8 cellular contexts compared by ENCODE assay signal in the genomic region with DNA sequence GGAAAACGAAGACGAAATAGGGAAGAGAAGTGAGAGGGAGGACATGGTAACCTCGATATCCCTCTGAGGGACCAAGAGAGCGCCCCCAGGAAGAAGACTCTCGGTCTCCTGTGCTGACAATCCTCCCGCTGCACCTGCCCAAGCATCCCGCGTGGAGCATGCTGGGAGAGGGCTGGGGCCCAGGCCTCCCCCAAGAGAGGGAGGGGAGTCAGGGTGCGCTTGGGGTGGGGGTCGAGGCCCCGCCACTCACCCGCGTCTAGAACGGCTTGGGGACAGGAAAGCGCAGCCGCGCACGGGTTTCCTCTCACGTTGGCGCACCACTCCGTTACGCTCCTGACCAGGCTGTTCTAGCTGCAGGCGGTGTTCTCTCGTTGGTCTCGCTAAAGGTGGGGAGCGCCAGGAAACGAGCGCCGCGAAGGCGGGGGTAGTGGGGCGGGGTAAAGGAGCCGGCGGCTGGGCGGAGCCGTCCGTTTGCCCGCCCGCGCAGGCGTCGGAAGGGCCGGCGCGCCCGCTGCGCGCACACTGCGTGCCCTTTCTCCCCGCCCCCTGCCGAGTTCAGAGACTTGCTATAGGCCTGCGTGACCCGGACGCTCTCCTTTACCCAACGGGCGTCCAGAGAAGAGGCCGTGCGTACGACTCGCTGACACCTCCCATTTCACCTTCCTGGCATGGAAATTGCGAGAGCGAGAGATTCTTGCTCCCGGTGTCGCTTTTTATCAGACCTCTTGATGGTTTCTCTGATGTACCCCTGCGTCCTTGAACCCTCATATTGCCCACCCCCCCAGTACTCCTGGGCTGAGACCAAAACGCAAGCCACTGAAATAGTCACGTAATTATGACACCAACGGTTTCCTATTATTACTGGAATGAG.
DNase-seq lines count a peak whose midpoint lies in the region; ATAC-seq and TF ChIP-seq lines count a peak whose summit lies in the region.

A gene (minus strand): TSS at position 388 of the 871 bp plus-strand sequence. CDS start 2,888 bp downstream, outside the sequence.

- TF ChIP-seq POLR2A in GM18951 (IDR thresholded peaks at IDR 0.05; ENCODE audit: extremely low read depth, insufficient read depth, insufficient read length): peak; percentile 70

- DNase-seq in AG08395 (ENCODE audit: low spot score) (peak; percentile 88), NCI-H345 (lab: John Stamatoyannopoulos, UW) (peak; percentile 86), iris pigment epithelial cell (ENCODE audit: low read depth) (peak; percentile 92)
- peak; percentile 63 to 85 (median 80) for DNase-seq in activated CD4-positive, CD25-positive, alpha-beta regulatory T cell (lab: John Stamatoyannopoulos, UW)
- peak; percentile 93 for DNase-seq in central memory CD4-positive, alpha-beta T cell
- DNase-seq in stimulated activated CD4-positive, alpha-beta T cell treated with anti-CD3 and anti-CD28 coated beads, Interleukin-12 subunit alpha, Interleukin-12 subunit beta, amount 100 ng/mL, for 24 hours (ENCODE audit: low read depth in 2 of 2): peak; percentile 78 to 79

- ATAC-seq in HG03196 (IDR thresholded peaks at IDR 0.05; ENCODE audit: unreplicated experiment): peak; percentile 98

- in situ Hi-C loops in GM18951 (cut with MboI; ENCODE audit: low sequenced_read_pairs, unreplicated experiment): no loop called here

Comparison
In these comparisons a context has a peak if more than half of its experiments do, and no peak if none do; other contexts are left out.
1. Peak in every context shown above with its lines: DNase-seq and ATAC-seq.